In the genomic region with DNA sequence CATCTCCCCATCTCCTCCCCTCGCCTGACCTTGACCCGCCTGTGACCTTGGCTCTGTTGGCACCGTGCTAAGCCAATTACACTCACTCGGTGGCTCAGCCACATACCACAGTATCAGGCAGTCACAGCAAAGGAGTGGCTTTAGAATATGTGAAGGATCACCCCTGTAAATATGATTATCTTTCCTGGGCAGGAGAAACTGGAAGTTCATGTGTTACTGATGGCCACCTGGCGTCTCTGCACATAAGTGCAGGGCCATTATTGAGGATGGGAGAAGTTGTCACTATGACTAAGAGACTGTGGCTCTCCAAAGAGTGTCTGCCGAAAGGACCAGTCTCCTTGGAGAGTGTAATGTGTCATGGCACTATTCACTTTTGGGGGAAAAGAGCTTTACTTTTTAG, we compare ENCODE assay signal across 17 cellular contexts.
DNase-seq lines count a peak whose midpoint lies in the region; ATAC-seq, FAIRE-seq and TF ChIP-seq lines count a peak whose summit lies in the region.
"Had no signal": no experiment of that assay in that cellular context is flagged by ENCODE, and none has a peak within 500 bp of the region (broad histone marks: within the 10 kb centered on the region; RNA-seq: fewer than 3 reads in every experiment).

No MANE protein-coding gene starts in this region.

- no peak overlapping the region for H3K4me3 ChIP-seq in OCI-LY1 (ENCODE audit: low read depth, low read length, poor library complexity, severe bottlenecking)
- H3K4me3 ChIP-seq in bronchial epithelial cell (ENCODE audit: low read depth, low read length) = no peak overlapping the region
- H3K4me3 ChIP-seq in trophoblast cell (ENCODE audit: low read depth, low read length) = no peak overlapping the region
- H3K4me3 ChIP-seq in MG63 = no peak overlapping the region
- H3K4me3 ChIP-seq: ascending aorta, GM12878 had no signal

- ATAC-seq in GM19395 (IDR thresholded peaks at IDR 0.05; ENCODE audit: unreplicated experiment) (no peak), T-cell (replicated peaks in 1 of 4) (no peak)
- ATAC-seq: GM12878 had no signal

- FAIRE-seq in bronchial epithelial cell (lab: Jason Lieb, UNC) = no peak
- FAIRE-seq: GM12878, GM19239 had no signal

- no peak overlapping the region for H2BK120ac ChIP-seq in trophoblast cell (ENCODE audit: insufficient read depth, low read length, poor library complexity)

- TF ChIP-seq CTCF in GM12873 (IDR thresholded peaks at IDR 0.05; ENCODE audit: insufficient read depth, low read depth, low read length, missing control alignments) (peak; percentile 22), OCI-LY1 (IDR thresholded peaks at IDR 0.05; ENCODE audit: low read length) (peak; percentile 54), bronchial epithelial cell (IDR thresholded peaks at IDR 0.05; ENCODE audit: insufficient read depth, low read length, severe bottlenecking) (peak; percentile 46)

- no peaks in the 10 kb centered on the region for H3K27me3 ChIP-seq in OCI-LY1 (ENCODE audit: insufficient read depth, low read length)
- no peaks in the 10 kb centered on the region for H3K27me3 ChIP-seq in bronchial epithelial cell (ENCODE audit: control insufficient read depth, insufficient read depth, low read length)
- H3K27me3 ChIP-seq in trophoblast cell (ENCODE audit: insufficient read depth, low read length) = no peaks in the 10 kb centered on the region
- no peaks in the 10 kb centered on the region for H3K27me3 ChIP-seq in MG63
- H3K27me3 ChIP-seq: ascending aorta, neutrophil had no signal

- H3K9me2 ChIP-seq in OCI-LY1 (ENCODE audit: low read depth, low read length) = no peaks in the 10 kb centered on the region

- no peak overlapping the region for H2AK5ac ChIP-seq in trophoblast cell (ENCODE audit: low read length)

- H3K23ac ChIP-seq in trophoblast cell (ENCODE audit: low read length) = no peak overlapping the region

- H3K9ac ChIP-seq in OCI-LY1 (ENCODE audit: low read length) (no peak overlapping the region), trophoblast cell (ENCODE audit: low read length) (no peak overlapping the region)

- peaks cover 1 to 2% (median 1%) of the 10 kb centered on the region in 3 donors for H3K9me3 Mint-ChIP-seq in T-cell
- H3K9me3 Mint-ChIP-seq: activated CD4-positive, alpha-beta T cell treated with anti-CD3 and anti-CD28 coated beads, Interleukin-2, amount 10 ng/mL, durations not matched to agents 24 days and 14 days; activated T-helper 1 cell treated with anti-CD3 and anti-CD28 coated beads, Interleukin-12 subunit alpha, Interleukin-12 subunit beta, Interleukin-2, Interleukin-4 antibody, amounts not matched to agents 30 ng/mL and 10 ng/mL and 1 ng/mL, durations not matched to agents 14 hours and 24 hours and 36 hours had no signal

- H4K8ac ChIP-seq in trophoblast cell (ENCODE audit: low read depth, low read length) = no peak overlapping the region

- DNase-seq in bronchial epithelial cell (ENCODE audit: low read depth) (peak; percentile 46), trophoblast cell (peak; percentile 9 to 40), T-cell (no peak), MG63 (no peak)
- DNase-seq: activated CD4-positive, alpha-beta T cell treated with anti-CD3 and anti-CD28 coated beads, Interleukin-2, amount 10 ng/mL, durations not matched to agents 24 days and 14 days; GOT3; mammary epithelial cell; NCI-H1092 treated with DMSO at 0.1 percent for 48 hours; NCI-H446 had no signal

- no peaks in the 10 kb centered on the region for H4K20me1 ChIP-seq in OCI-LY1 (ENCODE audit: insufficient read depth, low read length)

- H4K91ac ChIP-seq in trophoblast cell (ENCODE audit: low read depth, low read length) = no peak overlapping the region

- CTCF ChIA-PET in T-cell (lab: Charles Lee) = no interaction called here

- H3K79me2 ChIP-seq in OCI-LY1 (ENCODE audit: insufficient read depth, low read length) (no peaks in the 10 kb centered on the region), trophoblast cell (ENCODE audit: control insufficient read depth, insufficient read depth, low read length, poor library complexity) (no peaks in the 10 kb centered on the region)

- H2AFZ ChIP-seq in OCI-LY1 (ENCODE audit: low read length) (no peak overlapping the region), trophoblast cell (ENCODE audit: insufficient read depth, low read length, poor library complexity) (no peak overlapping the region)

- no peak overlapping the region for H2BK5ac ChIP-seq in trophoblast cell (ENCODE audit: low read depth, low read length, poor library complexity)

- H2BK12ac ChIP-seq in trophoblast cell (ENCODE audit: low read length) = no peak overlapping the region

- H3K27me3 Mint-ChIP-seq in T-cell = peaks cover 16 to 30% of the 10 kb centered on the region in 2 donors

- H3K36me3 ChIP-seq in OCI-LY1 (ENCODE audit: insufficient read depth, low read length) = no peaks in the 10 kb centered on the region; the same call in 1 of the 2 replicates
- H3K36me3 ChIP-seq in bronchial epithelial cell (ENCODE audit: control insufficient read depth, insufficient read depth, low read length) = no peaks in the 10 kb centered on the region
- no peaks in the 10 kb centered on the region for H3K36me3 ChIP-seq in trophoblast cell (ENCODE audit: control insufficient read depth in 1 of 2, insufficient read depth in 2 of 2, low read length in 2 of 2)
- H3K36me3 ChIP-seq in MG63 = no peaks in the 10 kb centered on the region
- H3K36me3 ChIP-seq: ascending aorta, neutrophil had no signal

- peak overlapping the region; percentile 37 for H3K4me2 ChIP-seq in OCI-LY1 (ENCODE audit: low read length)
- no peak overlapping the region for H3K4me2 ChIP-seq in trophoblast cell (ENCODE audit: low read length)

- no CpG with 5 or more reads among the region's 6 CpGs for WGBS in trophoblast cell (ENCODE audit: extremely low coverage, insufficient coverage, insufficient read length)

- H4K12ac ChIP-seq in trophoblast cell (ENCODE audit: low read depth, low read length) = no peak overlapping the region

- H3K36me3 Mint-ChIP-seq in T-cell = no peaks in the 10 kb centered on the region

- H3K4ac ChIP-seq in trophoblast cell (ENCODE audit: low read depth, low read length) = no peak overlapping the region

- H3K9me3 ChIP-seq in OCI-LY1 (ENCODE audit: low read length) = no peaks in the 10 kb centered on the region
- no peaks in the 10 kb centered on the region for H3K9me3 ChIP-seq in trophoblast cell (ENCODE audit: insufficient read depth, low read depth, low read length)
- H3K9me3 ChIP-seq in MG63 = no peaks in the 10 kb centered on the region
- H3K9me3 ChIP-seq: ascending aorta, neutrophil had no signal

- H3K14ac ChIP-seq in trophoblast cell (ENCODE audit: low read length) = no peak overlapping the region

- POLR2A ChIA-PET in T-cell (lab: Charles Lee) = no interaction called here

- H3K27ac ChIP-seq in OCI-LY1 (ENCODE audit: low read depth, low read length, poor library complexity, severe bottlenecking) (peak overlapping the region; percentile 33), trophoblast cell (ENCODE audit: low read depth, low read length) (no peak overlapping the region)
- H3K27ac ChIP-seq: ascending aorta, neutrophil had no signal

- no peaks in the 10 kb centered on the region for H3K4me1 Mint-ChIP-seq in T-cell
- H3K4me1 Mint-ChIP-seq: activated CD4-positive, alpha-beta T cell treated with anti-CD3 and anti-CD28 coated beads, Interleukin-2, amount 10 ng/mL, durations not matched to agents 24 days and 14 days had no signal

- no peak overlapping the region for H3K27ac Mint-ChIP-seq in T-cell
- H3K27ac Mint-ChIP-seq: activated CD4-positive, alpha-beta T cell treated with anti-CD3 and anti-CD28 coated beads, Interleukin-2, amount 10 ng/mL, durations not matched to agents 24 days and 14 days; activated T-helper 1 cell treated with anti-CD3 and anti-CD28 coated beads, Interleukin-12 subunit alpha, Interleukin-12 subunit beta, Interleukin-2, Interleukin-4 antibody, amounts not matched to agents 30 ng/mL and 10 ng/mL and 1 ng/mL, durations not matched to agents 14 hours and 24 hours and 36 hours had no signal

- H3K4me1 ChIP-seq in OCI-LY1 (ENCODE audit: insufficient read depth, low read length, severe bottlenecking) (peaks cover 61% of the 10 kb centered on the region), trophoblast cell (ENCODE audit: control insufficient read depth in 1 of 2, insufficient read depth in 2 of 2, low read length in 2 of 2) (peaks cover 3 to 5% of the 10 kb centered on the region in 2 experiments)
- H3K4me1 ChIP-seq: ascending aorta had no signal

- no peak overlapping the region for H3K4me3 Mint-ChIP-seq in T-cell
- H3K4me3 Mint-ChIP-seq: activated CD4-positive, alpha-beta T cell treated with anti-CD3 and anti-CD28 coated beads, Interleukin-2, amount 10 ng/mL, durations not matched to agents 24 days and 14 days; activated T-helper 1 cell treated with anti-CD3 and anti-CD28 coated beads, Interleukin-12 subunit alpha, Interleukin-12 subunit beta, Interleukin-2, Interleukin-4 antibody, amounts not matched to agents 30 ng/mL and 10 ng/mL and 1 ng/mL, durations not matched to agents 14 hours and 24 hours and 36 hours had no signal

- H3K18ac ChIP-seq in trophoblast cell (ENCODE audit: low read length) = no peak overlapping the region

- no peaks in the 10 kb centered on the region for H3K79me1 ChIP-seq in trophoblast cell (ENCODE audit: low read length)

- H3F3A ChIP-seq in OCI-LY1 (ENCODE audit: insufficient read depth, low read length) = no peaks in the 10 kb centered on the region

Comparison
In these comparisons a context has a peak if more than half of its experiments do, and no peak if none do; other contexts are left out.
1. DNase-seq: peak in bronchial epithelial cell (single experiment) and trophoblast cell (2 of 2); none in T-cell (0 of 34) and MG63 (single experiment).
2. Peak in every context shown above with its lines, with median percentiles within 50 percentile points of each other: CTCF ChIP-seq.